ENCODE assay signal across 14 cellular contexts in genomic region chr2:142973160-142973821, GRCh38.
A peak's percentile ranks its signal among the peaks of the same experiment; 100 is the strongest.
DNase-seq lines count a peak whose midpoint lies in the region; ATAC-seq, FAIRE-seq and TF ChIP-seq lines count a peak whose summit lies in the region.
"Had no signal": no experiment of that assay in that cellular context is flagged by ENCODE, and none has a peak within 500 bp of the region (broad histone marks: within the 10 kb centered on the region; RNA-seq: fewer than 3 reads in every experiment).

No MANE protein-coding gene starts in this region.

- H3K4me3 ChIP-seq in AG10803 (ENCODE audit: low read length) (no peak overlapping the region), bronchial epithelial cell (ENCODE audit: low read depth, low read length) (no peak overlapping the region)
- H3K4me3 ChIP-seq: lung, sigmoid colon, stomach had no signal

- H3K36me3 ChIP-seq in bronchial epithelial cell (ENCODE audit: control insufficient read depth, insufficient read depth, low read length): no peaks in the 10 kb centered on the region
- H3K36me3 ChIP-seq: sigmoid colon, stomach had no signal

- ATAC-seq in HG02678 (IDR thresholded peaks at IDR 0.05; ENCODE audit: unreplicated experiment) (no peak), GM18867 (IDR thresholded peaks at IDR 0.05; ENCODE audit: unreplicated experiment) (no peak)
- ATAC-seq: activated CD4-positive, alpha-beta T cell treated with anti-CD3 and anti-CD28 coated beads for 36 hours had no signal

- H3K27me3 ChIP-seq in bronchial epithelial cell (ENCODE audit: control insufficient read depth, insufficient read depth, low read length): no peaks in the 10 kb centered on the region
- H3K27me3 ChIP-seq: sigmoid colon, stomach had no signal

- no peak for FAIRE-seq in bronchial epithelial cell (lab: Jason Lieb, UNC)

- DNase-seq in AG10803 (ENCODE audit: low read depth) (peak; percentile 49), M059J (ENCODE audit: low read depth) (peak; percentile 16), bronchial epithelial cell (ENCODE audit: low read depth) (peak; percentile 88), iPS-NIHi11 (ENCODE audit: low spot score) (peak; percentile 9), posterior cingulate gyrus (no peak)
- no peak for DNase-seq in activated effector memory CD4-positive, alpha-beta T cell treated with Interleukin-2 at 50 U/mL for 16 hours
- DNase-seq: activated CD4-positive, alpha-beta T cell treated with anti-CD3 and anti-CD28 coated beads for 36 hours; NCI-H146; NCI-H524 treated with DMSO at 0.1 percent for 48 hours; sigmoid colon; stomach had no signal

- TF ChIP-seq CTCF in AG10803 (conservative IDR thresholded peaks at IDR 0.05; ENCODE audit: low read length): no peak
- no peak for TF ChIP-seq CTCF in bronchial epithelial cell (IDR thresholded peaks at IDR 0.05; ENCODE audit: insufficient read depth, low read length, severe bottlenecking)

- intact Hi-C loops in posterior cingulate gyrus (cut with DNase I): no loop called here

Comparison
In these comparisons a context has a peak if more than half of its experiments do, and no peak if none do; other contexts are left out.
1. DNase-seq: peak in AG10803 (single experiment), M059J (single experiment), bronchial epithelial cell (single experiment) and iPS-NIHi11 (single experiment); none in activated effector memory CD4-positive, alpha-beta T cell treated with Interleukin-2 at 50 U/mL for 16 hours (single experiment) and posterior cingulate gyrus (0 of 10).